Comparison of ENCODE assay signal across 1 cellular context in genomic region chr19:5075603-5076002, GRCh38.
TF ChIP-seq lines count a peak whose summit lies in the region.

No MANE protein-coding gene starts in this region.

TF ChIP-seq in H1, 55 proteins besides CTCF, POLR2A, EP300 and RAD21 (continued from another document):
- TF ChIP-seq CHD7 (IDR thresholded peaks at IDR 0.05; ENCODE audit: insufficient replicate concordance, low read length) (no peak), POU5F1 (IDR thresholded peaks at IDR 0.05; ENCODE audit: low read depth, low read length) (no peak), CEBPB (IDR thresholded peaks at IDR 0.05; ENCODE audit: low read depth, low read length) (no peak), RBBP5 (IDR thresholded peaks at IDR 0.05; ENCODE audit: borderline replicate concordance, low read depth, low read length) (no peak), MAFK (IDR thresholded peaks at IDR 0.05; ENCODE audit: low read depth, low read length) (no peak)
TF ChIP-seq in H1: peak in this region for 0.
